Comparison of ENCODE assay signal across 1 cellular context in the genomic region with DNA sequence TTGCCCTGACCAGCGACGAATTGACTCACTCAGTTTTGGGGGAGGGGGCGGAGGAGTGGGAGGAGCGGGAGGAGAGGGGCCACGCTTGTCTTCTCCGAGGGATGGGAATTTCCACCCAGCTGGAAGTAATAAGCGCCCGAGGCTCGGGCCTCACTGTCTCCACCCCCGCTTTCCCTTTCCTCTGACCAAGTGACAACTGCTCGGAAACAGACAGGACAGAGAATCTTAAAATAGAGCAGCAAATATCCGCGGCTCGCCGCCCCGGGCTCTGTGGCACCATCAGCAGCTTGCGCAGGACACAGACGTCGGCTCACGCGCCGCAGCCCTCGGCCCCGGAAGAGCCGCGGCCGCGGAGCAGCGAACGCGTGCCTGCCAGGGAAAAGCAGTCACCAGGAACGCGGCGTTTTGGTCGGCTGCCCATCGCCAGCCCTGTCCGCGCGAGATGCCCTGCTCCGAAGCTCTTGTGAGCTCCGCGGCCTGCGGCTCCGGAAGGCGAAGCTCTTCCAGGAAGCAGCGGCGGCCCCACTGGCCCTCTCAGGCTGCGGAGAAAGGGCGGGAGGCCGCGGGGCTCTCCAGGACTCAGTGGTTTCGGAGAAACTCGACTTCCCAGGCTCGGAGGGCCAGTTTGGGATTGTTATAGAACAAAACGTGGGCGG.
TF ChIP-seq lines count a peak whose summit lies in the region.

No MANE protein-coding gene starts in this region.

TF ChIP-seq in GM23338, 12 proteins besides CTCF, POLR2A, EP300 and RAD21:
- TF ChIP-seq ZNF462 (CRISPR knock-in tag; IDR thresholded peaks at IDR 0.05): no peak
- no peak for TF ChIP-seq EZH2phosphoT487 (IDR thresholded peaks at IDR 0.05; ENCODE audit: unreplicated experiment)
- no peak; the same call in 1 of the 2 replicates for TF ChIP-seq POLR2AphosphoS5 (IDR thresholded peaks at IDR 0.05; ENCODE audit: low read depth)
- no peak for TF ChIP-seq JUNB (IDR thresholded peaks at IDR 0.05; ENCODE audit: unreplicated experiment)
- no peak for TF ChIP-seq CREB1 (CRISPR knock-in tag; IDR thresholded peaks at IDR 0.05; ENCODE audit: low read depth)
- TF ChIP-seq STAT1 (IDR thresholded peaks at IDR 0.05; ENCODE audit: unreplicated experiment): no peak
- TF ChIP-seq ETS1 (IDR thresholded peaks at IDR 0.05): no peak
- no peak for TF ChIP-seq NANOG (IDR thresholded peaks at IDR 0.05; ENCODE audit: borderline replicate concordance)
- TF ChIP-seq ZNF114 (CRISPR knock-in tag; IDR thresholded peaks at IDR 0.05): no peak
- TF ChIP-seq REST (IDR thresholded peaks at IDR 0.05; ENCODE audit: unreplicated experiment): no peak
- TF ChIP-seq EZH2 (IDR thresholded peaks at IDR 0.05; ENCODE audit: low read depth, unreplicated experiment): no peak
- TF ChIP-seq ZNF331 (CRISPR knock-in tag; IDR thresholded peaks at IDR 0.05; ENCODE audit: low read depth): no peak
